In the genomic region with DNA sequence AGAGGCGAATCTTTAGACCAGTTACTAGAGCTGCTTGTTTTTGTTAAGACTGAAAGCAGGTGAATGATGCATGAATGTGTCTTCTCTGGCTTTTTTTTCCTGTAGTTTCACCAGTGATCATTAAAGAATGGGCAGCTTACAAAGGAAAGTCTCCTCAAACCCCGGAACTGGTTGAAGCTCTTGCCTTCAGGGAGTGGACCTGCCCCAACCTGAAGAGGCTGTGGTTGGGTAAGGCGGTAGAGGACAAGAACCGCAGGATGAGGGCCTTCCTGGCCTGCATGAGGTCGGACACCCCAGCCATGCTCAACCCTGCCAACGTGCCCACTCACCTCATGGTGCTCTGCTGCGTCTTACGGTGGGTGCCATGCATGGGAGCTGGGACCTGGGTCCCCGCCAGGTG, we compare ENCODE assay signal across 25 cellular contexts.
"Had no signal": no experiment of that assay in that cellular context is flagged by ENCODE, and none has a peak within 500 bp of the region (broad histone marks: within the 10 kb centered on the region; RNA-seq: fewer than 3 reads in every experiment).

No MANE protein-coding gene starts in this region.

- DNase-seq: dermis blood vessel endothelial cell; effector memory CD4-positive, alpha-beta T cell; foreskin fibroblast; heart left ventricle; left cardiac atrium; left lung; naive thymus-derived CD8-positive, alpha-beta T cell; nephron progenitor cell; occipital lobe; ovary; posterior cingulate gyrus; psoas muscle; right cardiac atrium; spleen; stimulated activated CD4-positive, alpha-beta T cell treated with anti-CD3 and anti-CD28 coated beads, Interleukin-4, amount 100 ng/mL, for 4 hours; transverse colon; upper lobe of right lung; uterus had no signal

- H3K4me3 Mint-ChIP-seq: naive thymus-derived CD8-positive, alpha-beta T cell; nephron progenitor cell; stimulated activated memory B cell treated with anti-CD40 and anti-IgM and Interleukin-4, amounts not matched to agents 10 μg/mL and 1 μg/mL and 100 μg/mL, for 72 hours; stimulated activated naive CD8-positive, alpha-beta T cell treated with anti-CD3 and anti-CD28 coated beads, Interleukin-15, Interleukin-2, amounts not matched to agents 100 ng/mL and 50 ng/mL, for 24 hours had no signal

- H3K4me3 ChIP-seq: coronary artery, gastroesophageal sphincter, heart left ventricle, hepatocyte, left lung, ovary, psoas muscle, skin epidermis, spleen, suprapubic skin, transverse colon, upper lobe of right lung, uterus had no signal

- H3K9me3 ChIP-seq: gastroesophageal sphincter, heart left ventricle, left lung, ovary, psoas muscle, spleen, suprapubic skin, transverse colon, upper lobe of right lung, uterus had no signal

- H3K4me1 Mint-ChIP-seq: nephron progenitor cell had no signal

- H2AFZ ChIP-seq: hepatocyte had no signal

- H3K9me3 Mint-ChIP-seq: naive thymus-derived CD8-positive, alpha-beta T cell; nephron progenitor cell; stimulated activated memory B cell treated with anti-CD40 and anti-IgM and Interleukin-4, amounts not matched to agents 10 μg/mL and 1 μg/mL and 100 μg/mL, for 72 hours; stimulated activated naive CD8-positive, alpha-beta T cell treated with anti-CD3 and anti-CD28 coated beads, Interleukin-15, Interleukin-2, amounts not matched to agents 100 ng/mL and 50 ng/mL, for 24 hours had no signal

- ATAC-seq: gastroesophageal sphincter; heart left ventricle; left cardiac atrium; left lung; naive thymus-derived CD8-positive, alpha-beta T cell; psoas muscle; right cardiac atrium; stimulated activated memory B cell treated with anti-CD40 and anti-IgM and Interleukin-4, amounts not matched to agents 10 μg/mL and 1 μg/mL and 100 μg/mL, for 72 hours; upper lobe of right lung had no signal

- H3K27me3 Mint-ChIP-seq: naive thymus-derived CD8-positive, alpha-beta T cell; stimulated activated memory B cell treated with anti-CD40 and anti-IgM and Interleukin-4, amounts not matched to agents 10 μg/mL and 1 μg/mL and 100 μg/mL, for 72 hours; stimulated activated naive CD8-positive, alpha-beta T cell treated with anti-CD3 and anti-CD28 coated beads, Interleukin-15, Interleukin-2, amounts not matched to agents 100 ng/mL and 50 ng/mL, for 24 hours had no signal

- H3K4me2 ChIP-seq: hepatocyte had no signal

- H3K36me3 ChIP-seq: ovary, uterus had no signal

- H3K27ac Mint-ChIP-seq: nephron progenitor cell; stimulated activated memory B cell treated with anti-CD40 and anti-IgM and Interleukin-4, amounts not matched to agents 10 μg/mL and 1 μg/mL and 100 μg/mL, for 72 hours; stimulated activated naive CD8-positive, alpha-beta T cell treated with anti-CD3 and anti-CD28 coated beads, Interleukin-15, Interleukin-2, amounts not matched to agents 100 ng/mL and 50 ng/mL, for 24 hours had no signal

- H3K4me1 ChIP-seq: left lung, transverse colon, upper lobe of right lung had no signal

- H3K27ac ChIP-seq: coronary artery, hepatocyte, left lung, ovary, psoas muscle, skin epidermis, spleen, suprapubic skin, transverse colon, upper lobe of right lung, uterus had no signal

- H3K27me3 ChIP-seq: gastroesophageal sphincter, heart left ventricle, hepatocyte, left lung, ovary, spleen, suprapubic skin, transverse colon, upper lobe of right lung, uterus had no signal
